In genomic region chr5:151101746-151102145, GRCh38 we compare ENCODE assay signal across 17 cellular contexts. TPM values are rescaled to one million over a fixed set of nuclear protein-coding genes. Genes with fewer than 3 reads are reported as not detected.
A peak's percentile ranks its signal among the peaks of the same experiment; 100 is the strongest.
DNase-seq lines count a peak whose midpoint lies in the region; ATAC-seq and TF ChIP-seq lines count a peak whose summit lies in the region.
"Had no signal": no experiment of that assay in that cellular context is flagged by ENCODE, and none has a peak within 500 bp of the region (broad histone marks: within the 10 kb centered on the region; RNA-seq: fewer than 3 reads in every experiment).

No MANE protein-coding gene starts in this region.

- no peaks in the 10 kb centered on the region for H3K9me3 ChIP-seq in heart left ventricle
- no peaks in the 10 kb centered on the region for H3K9me3 ChIP-seq in body of pancreas
- no peaks in the 10 kb centered on the region for H3K9me3 ChIP-seq in transverse colon
- H3K9me3 ChIP-seq: tibial nerve had no signal

- H3K27me3 ChIP-seq in heart left ventricle = no peaks in the 10 kb centered on the region
- H3K27me3 ChIP-seq in body of pancreas = no peaks in the 10 kb centered on the region
- no peaks in the 10 kb centered on the region for H3K27me3 ChIP-seq in transverse colon
- H3K27me3 ChIP-seq: tibial nerve had no signal

- H3K27ac Mint-ChIP-seq in natural killer cell = peak overlapping the region; percentile 73 to 75

- H3K4me1 ChIP-seq in heart left ventricle (peaks cover 0 to 54% (median 19%) of the 10 kb centered on the region in 12 donors), body of pancreas (peaks cover 76% of the 10 kb centered on the region), transverse colon (peaks cover 14 to 77% (median 46%) of the 10 kb centered on the region in 4 donors)

- TF ChIP-seq CTCF in heart left ventricle (IDR thresholded peaks at IDR 0.05) (no peak), body of pancreas (IDR thresholded peaks at IDR 0.05) (no peak), natural killer cell (IDR thresholded peaks at IDR 0.05) (no peak), transverse colon (IDR thresholded peaks at IDR 0.05) (no peak)

- TF ChIP-seq POLR2A in heart left ventricle (IDR thresholded peaks at IDR 0.05) (no peak), body of pancreas (IDR thresholded peaks at IDR 0.05) (peak in 1 of 3 donors; percentile 4), transverse colon (IDR thresholded peaks at IDR 0.05) (no peak)

- in situ Hi-C loops in transverse colon (cut with MboI; ENCODE audit: low pct_ligation_motif_present in 1 of 4, low pct_unique_long_range_greater_than_20kb in 1 of 4, low sequenced_read_pairs in 3 of 4) = no loop called here

- peaks cover 2 to 61% (median 54%) of the 10 kb centered on the region in 9 donors for H3K36me3 ChIP-seq in heart left ventricle
- no peaks in the 10 kb centered on the region for H3K36me3 ChIP-seq in body of pancreas (replicated peaks in 1 of 2; ENCODE audit: insufficient read depth in 1 of 2, low read depth in 2 of 2)
- H3K36me3 ChIP-seq in transverse colon = no peaks in the 10 kb centered on the region

- 70 to 84% (median 80%) methylated on average over 4 of the region's 4 CpGs for WGBS in heart left ventricle, 4 donors
- WGBS in body of pancreas, 2 donors = 24 to 37% methylated on average over 4 of the region's 4 CpGs
- 78 to 80% methylated on average over 2 to 4 of the region's 4 CpGs for WGBS in transverse colon (ENCODE audit: low coverage in 1 of 2), 2 donors

- H3K27ac ChIP-seq in heart left ventricle (peak overlapping the region in 10 of 12 donors; percentile 1 to 66 (median 32)), body of pancreas (peak overlapping the region; percentile 87 to 89 (median 88)), transverse colon (peak overlapping the region; percentile 66 to 79 (median 70))
- H3K27ac ChIP-seq: PC-9, tibial nerve, VCaP had no signal

- no peak overlapping the region for H3K4me3 ChIP-seq in heart left ventricle
- no peak overlapping the region for H3K4me3 ChIP-seq in body of pancreas
- no peak overlapping the region for H3K4me3 ChIP-seq in transverse colon
- H3K4me3 ChIP-seq: PC-9, tibial nerve had no signal

- TF ChIP-seq EP300 in transverse colon (IDR thresholded peaks at IDR 0.05; ENCODE audit: low read depth) = no peak

- H3K4me1 Mint-ChIP-seq in natural killer cell = peaks cover 58 to 60% of the 10 kb centered on the region in 2 donors

- no peak overlapping the region for H3K4me3 Mint-ChIP-seq in natural killer cell

- intact Hi-C loops in heart left ventricle (cut with DNase I) = loop anchor here in 1 of 10 donors (5.0 kb wide), 1 partner anchor 39 kb away; no protein-coding TSS in a partner anchor
- intact Hi-C loops in Right ventricle myocardium superior (cut with DNase I) = no loop called here
- intact Hi-C loops in body of pancreas (cut with DNase I) = no loop called here
- intact Hi-C loops in natural killer cell (cut with micrococcal nuclease) = no loop called here
- intact Hi-C loops in transverse colon (cut with DNase I; ENCODE audit: low total_unique reads) = no loop called here

- no peaks in the 10 kb centered on the region for H3K27me3 Mint-ChIP-seq in natural killer cell (ENCODE audit: low read depth in 2 of 2)

- DNase-seq in heart left ventricle (no peak), Right ventricle myocardium superior (no peak), body of pancreas (peak; percentile 80 to 89 (median 86)), natural killer cell (no peak), transverse colon (no peak), T-helper 1 cell (no peak), HPDE6-E6E7 (ENCODE audit: extremely low spot score) (no peak)
- DNase-seq: activated CD8-positive, alpha-beta memory T cell treated with anti-CD3 and anti-CD28 coated beads, Interleukin-2, amount 50 U/mL, for 48 hours; Calu3; glutamatergic neuron; NCI-H1694 treated with DMSO at 0.1 percent for 48 hours; NCI-H510A treated with DMSO at 0.1 percent for 48 hours; PC-9; stimulated activated CD4-positive, alpha-beta T cell treated with anti-CD3 and anti-CD28 coated beads, Interleukin-1b, Interleukin-23, amount 100 ng/mL, for 48 hours had no signal

- peaks cover 19% of the 10 kb centered on the region for H3K36me3 Mint-ChIP-seq in natural killer cell

- ATAC-seq in heart left ventricle = peak in 2 of 4 donors; percentile 2
- ATAC-seq in Right ventricle myocardium superior (ENCODE audit: poor library complexity) = no peak
- ATAC-seq in body of pancreas = peak; percentile 86
- ATAC-seq in natural killer cell = no peak
- ATAC-seq in GM19452 (IDR thresholded peaks at IDR 0.05; ENCODE audit: unreplicated experiment) = no peak

- no peaks in the 10 kb centered on the region for H3K9me3 Mint-ChIP-seq in natural killer cell

RNA-seq across cellular contexts. Expression of gene TNIP1, which starts 20.9 kb away (rescaled TPM):
- total RNA-seq in heart left ventricle (100 to 1,000 TPM in 8 of 9 donors, 10 to 100 TPM in 1; 86.0 to 180 (median 122) TPM), Right ventricle myocardium superior (126 TPM), body of pancreas (100 to 1,000 TPM in 1 of 2 donors, 10 to 100 TPM in 1; 89.3 to 111 TPM), natural killer cell (100 to 1,000 TPM; 140 to 180 (median 153) TPM), transverse colon (100 to 1,000 TPM in 3 of 4 donors, 10 to 100 TPM in 1; 63.9 to 296 (median 223) TPM)
- polyA plus RNA-seq in heart left ventricle = 10 to 100 TPM; 97.1 to 97.6 TPM

RNA-seq across cellular contexts. Expression of gene ANXA6, which starts 55.8 kb away (rescaled TPM):
- total RNA-seq in heart left ventricle (100 to 1,000 TPM; 179 to 287 (median 220) TPM), Right ventricle myocardium superior (202 TPM), body of pancreas (10 to 100 TPM; 60.3 to 60.4 TPM), natural killer cell (100 to 1,000 TPM; 504 to 629 (median 535) TPM), transverse colon (10 to 100 TPM; 19.1 to 79.0 (median 55.3) TPM)
- polyA plus RNA-seq in heart left ventricle = 100 to 1,000 TPM; 171 to 202 TPM

Comparison
In these comparisons a context has a peak if more than half of its experiments do, and no peak if none do; other contexts are left out.
1. DNase-seq: peak in body of pancreas (4 of 4); none in heart left ventricle (0 of 5), Right ventricle myocardium superior (single experiment), natural killer cell (single experiment), transverse colon (single experiment), T-helper 1 cell (0 of 5) and HPDE6-E6E7 (single experiment).
2. H3K27ac ChIP-seq: peak in every context shown above with its lines; median percentile 88 in body of pancreas; 70 in transverse colon; 32 in heart left ventricle.